ENCODE assay signal across 25 cellular contexts in the genomic region with DNA sequence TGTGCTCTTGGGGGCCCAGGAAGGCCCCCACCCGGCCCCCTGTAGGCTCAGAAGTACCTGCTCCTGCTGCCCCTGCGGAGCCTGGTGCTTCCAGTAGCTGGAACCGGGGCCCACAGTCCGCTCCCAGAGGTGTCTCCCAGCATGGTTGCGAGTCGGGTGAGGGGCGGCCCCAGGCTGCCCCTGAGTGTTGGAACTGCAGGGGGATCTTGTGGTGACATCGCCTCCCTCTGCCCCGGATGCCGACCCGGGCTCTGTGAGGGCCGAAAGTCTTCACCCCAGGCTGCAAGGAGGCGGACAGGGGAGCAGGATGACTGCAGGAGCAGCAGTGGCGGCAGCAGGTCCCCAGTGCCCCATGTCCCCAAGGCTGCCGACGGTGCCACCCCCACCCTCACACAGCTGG. TPM values are rescaled to one million over a fixed set of nuclear protein-coding genes. Genes with fewer than 3 reads are reported as not detected.
"Had no signal": no experiment of that assay in that cellular context is flagged by ENCODE, and none has a peak within 500 bp of the region (broad histone marks: within the 10 kb centered on the region; RNA-seq: fewer than 3 reads in every experiment).

No MANE protein-coding gene starts in this region.

- H3K27me3 ChIP-seq: hepatocyte, pancreas, right atrium auricular region, upper lobe of right lung had no signal

- H3K36me3 ChIP-seq: heart right ventricle, lower lobe of right lung, pancreas, right atrium auricular region, sigmoid colon, spleen, suprapubic skin, thoracic aorta, tibial artery, upper lobe of right lung had no signal

- H3K4me3 ChIP-seq: heart right ventricle, hepatocyte, lower lobe of right lung, pancreas, right atrium auricular region, sigmoid colon, spleen, suprapubic skin, thoracic aorta, tibial artery, upper lobe of right lung had no signal

- H3K27ac ChIP-seq: heart right ventricle, hepatocyte, lower lobe of right lung, pancreas, right atrium auricular region, sigmoid colon, spleen, suprapubic skin, thoracic aorta, tibial artery, upper lobe of right lung had no signal

- ATAC-seq: lower lobe of right lung; natural killer cell treated with Interleukin-12 subunit alpha and Interleukin-12 subunit beta and Interleukin-15 and Interleukin-18, amount 100 ng/mL, for 72 hours; pancreas; stimulated activated effector memory CD8-positive, alpha-beta T cell treated with anti-CD3 and anti-CD28 coated beads, Interleukin-12 subunit alpha, Interleukin-12 subunit beta, amount 100 ng/mL, for 72 hours; upper lobe of right lung had no signal

- H3K4me2 ChIP-seq: hepatocyte had no signal

- DNase-seq: islet precursor cell; lower lobe of right lung; mammary epithelial cell; mesendoderm; naive B cell; nucleus accumbens; sigmoid colon; small intestine; spleen; stimulated activated CD4-positive, alpha-beta T cell treated with anti-CD3 and anti-CD28 coated beads, Interleukin-4, amount 100 ng/mL, for 24 hours; stimulated activated naive CD4-positive, alpha-beta T cell; tibial artery; trophoblast cell; upper lobe of right lung had no signal

- H2AFZ ChIP-seq: hepatocyte had no signal

- H3K9me3 ChIP-seq: pancreas, suprapubic skin had no signal

- H3K4me1 ChIP-seq: heart right ventricle, lower lobe of right lung, pancreas, right atrium auricular region, sigmoid colon, spleen, suprapubic skin, tibial artery, upper lobe of right lung had no signal

RNA-seq across cellular contexts. Expression of a gene that starts 9.5 kb away (rescaled TPM):
- total RNA-seq: mononuclear cell; natural killer cell treated with Interleukin-12 subunit alpha and Interleukin-12 subunit beta and Interleukin-15 and Interleukin-18, amount 100 ng/mL, for 72 hours had no signal
- polyA plus RNA-seq: neural cell had no signal

RNA-seq across cellular contexts. Expression of a gene that starts 57.3 kb away (rescaled TPM):
- total RNA-seq: osteoblast had no signal
- polyA plus RNA-seq: neural cell had no signal
